ENCODE assay signal across 8 cellular contexts in the genomic region with DNA sequence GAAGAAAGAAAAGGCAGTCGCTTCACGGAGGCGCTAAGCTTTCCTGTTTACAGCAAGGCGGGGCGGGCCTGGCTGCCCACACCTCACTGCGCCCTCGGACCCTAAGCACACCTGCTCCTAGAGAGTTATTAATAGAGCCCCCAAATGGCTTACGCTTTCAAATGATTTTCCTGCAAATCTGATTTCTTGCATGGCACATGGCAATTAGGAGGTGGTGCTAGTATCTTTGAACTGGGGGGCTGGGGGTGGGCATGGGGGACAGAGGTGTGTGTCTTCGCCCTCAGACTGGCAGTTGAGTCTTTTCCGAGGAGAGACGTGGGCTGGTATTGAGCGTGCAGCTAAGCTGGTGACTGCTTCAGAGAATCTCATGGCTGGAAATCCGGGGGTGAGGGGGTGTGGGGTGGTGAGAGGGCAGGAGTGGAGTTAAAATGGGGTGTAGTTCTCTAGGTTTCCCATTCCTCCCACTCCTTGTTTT. TPM values are rescaled to one million over a fixed set of nuclear protein-coding genes. Genes with fewer than 3 reads are reported as not detected.
DNase-seq lines count a peak whose midpoint lies in the region; ATAC-seq, FAIRE-seq and TF ChIP-seq lines count a peak whose summit lies in the region.

No MANE protein-coding gene starts in this region.

- H3K4me1 ChIP-seq in SJCRH30 (peaks cover 9% of the 10 kb centered on the region), astrocyte (ENCODE audit: insufficient read depth, low read length) (peaks cover 18% of the 10 kb centered on the region)

- peak overlapping the region; percentile 41 for H3K9ac ChIP-seq in astrocyte (ENCODE audit: low read length)

- POLR2A ChIA-PET in HEK293T (lab: Yijun Ruan, JAX): interaction anchor here (1.0 to 1.5 kb wide), 5 partner anchors 9 to 212 kb away, joined by 3 to 6 read pairs (median 3); a partner anchor contains a TSS

- peak; percentile 32 for ATAC-seq in memory B cell (ENCODE audit: low read depth)

- H3K4me3 Mint-ChIP-seq in astrocyte (ENCODE audit: unreplicated experiment) (peak overlapping the region; percentile 92), memory B cell (peak overlapping the region; percentile 95)
- H3K4me3 Mint-ChIP-seq in stimulated activated naive CD8-positive, alpha-beta T cell treated with anti-CD3 and anti-CD28 coated beads, Interleukin-15, Interleukin-2, amounts not matched to agents 100 ng/mL and 50 ng/mL, for 24 hours: peak overlapping the region; percentile 94

- no peaks in the 10 kb centered on the region for H3K9me3 Mint-ChIP-seq in astrocyte (ENCODE audit: unreplicated experiment)
- no peaks in the 10 kb centered on the region for H3K9me3 Mint-ChIP-seq in memory B cell
- H3K9me3 Mint-ChIP-seq in stimulated activated naive CD8-positive, alpha-beta T cell treated with anti-CD3 and anti-CD28 coated beads, Interleukin-15, Interleukin-2, amounts not matched to agents 100 ng/mL and 50 ng/mL, for 24 hours: no peaks in the 10 kb centered on the region

- no peak for TF ChIP-seq CTCF in astrocyte (IDR thresholded peaks at IDR 0.05; ENCODE audit: insufficient read depth, low read depth, low read length)

- H3K79me2 ChIP-seq in astrocyte (ENCODE audit: insufficient read depth, low read length): no peaks in the 10 kb centered on the region

- peak overlapping the region; percentile 82 for H3K4me2 ChIP-seq in astrocyte (ENCODE audit: low read length)

- H3K27ac ChIP-seq in SJCRH30 (no peak overlapping the region), astrocyte (ENCODE audit: low read depth, low read length) (no peak overlapping the region)

- H3K4me1 Mint-ChIP-seq in astrocyte (ENCODE audit: low read depth, unreplicated experiment): peaks cover 26% of the 10 kb centered on the region
- peaks cover 51% of the 10 kb centered on the region for H3K4me1 Mint-ChIP-seq in memory B cell
- peaks cover 67% of the 10 kb centered on the region for H3K4me1 Mint-ChIP-seq in stimulated activated naive CD8-positive, alpha-beta T cell treated with anti-CD3 and anti-CD28 coated beads, Interleukin-15, Interleukin-2, amounts not matched to agents 100 ng/mL and 50 ng/mL, for 24 hours (ENCODE audit: low read depth)

- H2AFZ ChIP-seq in astrocyte (ENCODE audit: low read depth, low read length): no peak overlapping the region

- CTCF ChIA-PET in HEK293T (lab: Yijun Ruan, JAX): interaction anchor here (0.6 to 1.8 kb wide), 19 partner anchors 10 to 319 kb away, joined by 3 to 18 read pairs (median 5); no protein-coding TSS in a partner anchor

- no peaks in the 10 kb centered on the region for H3K9me3 ChIP-seq in SJCRH30 (replicated peaks)
- no peaks in the 10 kb centered on the region for H3K9me3 ChIP-seq in astrocyte (ENCODE audit: insufficient read depth, low read depth, low read length)

- H4K20me1 ChIP-seq in astrocyte (ENCODE audit: insufficient read depth, low read length): no peaks in the 10 kb centered on the region

- H3K4me3 ChIP-seq in SJCRH30 (peak overlapping the region; percentile 67), astrocyte (ENCODE audit: insufficient read depth, low read depth, low read length) (no peak overlapping the region)

- H3K27me3 Mint-ChIP-seq in astrocyte (ENCODE audit: low read depth, unreplicated experiment) (no peaks in the 10 kb centered on the region), memory B cell (no peaks in the 10 kb centered on the region)
- no peaks in the 10 kb centered on the region for H3K27me3 Mint-ChIP-seq in stimulated activated naive CD8-positive, alpha-beta T cell treated with anti-CD3 and anti-CD28 coated beads, Interleukin-15, Interleukin-2, amounts not matched to agents 100 ng/mL and 50 ng/mL, for 24 hours

- peaks cover 30% of the 10 kb centered on the region for H3K36me3 ChIP-seq in SJCRH30
- H3K36me3 ChIP-seq in astrocyte (ENCODE audit: insufficient read depth, low read length): no peaks in the 10 kb centered on the region

- no peak for DNase-seq in GM18507 (ENCODE audit: extremely low spot score, insufficient read length, low read depth)
- peak; percentile 34 to 57 for DNase-seq in SJCRH30
- DNase-seq in astrocyte (ENCODE audit: low read depth): no peak
- DNase-seq in memory B cell (ENCODE audit: low spot score in 2 of 2): peak; percentile 9 to 39
- no peak for DNase-seq in GM19238 (ENCODE audit: insufficient read length, low spot score)
- DNase-seq in NCI-H2196 treated with DMSO at 0.1 percent for 48 hours (lab: John Stamatoyannopoulos, UW; ENCODE audit: unreplicated experiment): no peak
- no peak for DNase-seq in HEK293T (ENCODE audit: extremely low spot score)

- H3K27me3 ChIP-seq in SJCRH30 (no peaks in the 10 kb centered on the region), astrocyte (ENCODE audit: insufficient read depth, low read length) (no peaks in the 10 kb centered on the region)

- peaks cover 7% of the 10 kb centered on the region for H3K36me3 Mint-ChIP-seq in astrocyte (ENCODE audit: low read depth, unreplicated experiment)
- peaks cover 27% of the 10 kb centered on the region for H3K36me3 Mint-ChIP-seq in memory B cell
- H3K36me3 Mint-ChIP-seq in stimulated activated naive CD8-positive, alpha-beta T cell treated with anti-CD3 and anti-CD28 coated beads, Interleukin-15, Interleukin-2, amounts not matched to agents 100 ng/mL and 50 ng/mL, for 24 hours (ENCODE audit: low read depth): peaks cover 58% of the 10 kb centered on the region

- peak; percentile 62 for FAIRE-seq in GM18507 (lab: Jason Lieb, UNC)
- no peak for FAIRE-seq in astrocyte (lab: Jason Lieb, UNC)

- H3K27ac Mint-ChIP-seq in astrocyte (ENCODE audit: unreplicated experiment) (peak overlapping the region; percentile 96), memory B cell (peak overlapping the region; percentile 95)
- peak overlapping the region; percentile 95 for H3K27ac Mint-ChIP-seq in stimulated activated naive CD8-positive, alpha-beta T cell treated with anti-CD3 and anti-CD28 coated beads, Interleukin-15, Interleukin-2, amounts not matched to agents 100 ng/mL and 50 ng/mL, for 24 hours

TF ChIP-seq in HEK293T, 16 proteins besides CTCF, POLR2A, EP300 and RAD21:
- TF ChIP-seq ZNF384 (IDR thresholded peaks at IDR 0.05) (no peak), NFRKB (IDR thresholded peaks at IDR 0.05) (no peak), BHLHE40 (IDR thresholded peaks at IDR 0.05; ENCODE audit: borderline replicate concordance) (no peak), FOXK2 (IDR thresholded peaks at IDR 0.05) (no peak), LEF1 (IDR thresholded peaks at IDR 0.05; ENCODE audit: borderline replicate concordance) (no peak)

RNA-seq across cellular contexts. Expression of a gene that starts 1.3 kb away (rescaled TPM):
- total RNA-seq in SJCRH30 (2014; rRNA removed; shearing (Covaris generic)): 21.6 and 22.4 TPM in 2 replicates
- total RNA-seq in astrocyte: 10.6 and 14.4 TPM in 2 replicates

Comparison
In these comparisons a context has a peak if more than half of its experiments do, and no peak if none do; other contexts are left out.
1. DNase-seq: peak in SJCRH30 (2 of 2) and memory B cell (2 of 2); none in GM18507 (single experiment), astrocyte (single experiment), GM19238 (single experiment), NCI-H2196 treated with DMSO at 0.1 percent for 48 hours (single experiment) and HEK293T (single experiment).
2. Peak in every context shown above with its lines, with median percentiles within 50 percentile points of each other: H3K27ac Mint-ChIP-seq and H3K4me3 Mint-ChIP-seq.